ENCODE assay signal across 8 cellular contexts in the genomic region with DNA sequence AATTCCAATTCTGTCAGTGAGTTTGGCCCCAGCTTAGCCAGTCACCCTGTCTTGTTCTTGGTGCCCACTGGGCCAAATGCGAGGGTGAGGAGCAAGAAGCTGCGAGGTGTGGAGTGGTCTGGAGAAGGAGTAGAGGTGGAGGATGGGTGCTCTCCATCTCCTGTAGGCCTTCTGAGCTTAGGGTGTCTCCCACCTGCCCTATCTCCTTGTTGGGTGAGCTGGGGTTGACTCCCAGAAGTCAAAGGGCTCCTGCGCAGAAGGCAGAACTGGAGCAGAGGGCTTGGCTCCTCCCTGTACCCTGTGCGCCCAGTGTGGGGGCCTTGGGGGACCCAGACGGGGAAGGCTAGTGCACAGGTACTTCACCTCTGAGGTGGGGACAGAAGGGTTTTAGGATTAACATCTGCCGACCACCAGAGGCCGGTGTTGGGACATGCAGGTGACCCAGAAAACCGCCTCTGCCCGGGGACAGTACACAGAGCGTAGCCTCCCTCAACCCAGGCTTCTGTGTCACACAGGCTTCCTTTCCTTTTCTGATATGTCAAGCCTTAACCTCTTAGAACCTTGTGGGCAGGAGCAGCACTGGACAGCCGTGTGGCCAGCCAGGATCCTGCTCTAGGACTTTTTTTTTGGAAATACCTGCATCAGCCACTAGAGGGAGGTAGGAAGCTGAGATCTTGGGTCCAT. TPM values are rescaled to one million over a fixed set of nuclear protein-coding genes. Genes with fewer than 3 reads are reported as not detected.
DNase-seq lines count a peak whose midpoint lies in the region; ATAC-seq lines count a peak whose summit lies in the region.

No MANE protein-coding gene starts in this region.

- H3K23ac ChIP-seq in neuronal stem cell (ENCODE audit: low read depth, low read length, poor library complexity): no peak overlapping the region

- peak overlapping the region; percentile 16 for H3K9ac ChIP-seq in neuronal stem cell (ENCODE audit: low read depth, low read length, poor library complexity)

- H3K79me1 ChIP-seq in neuronal stem cell (ENCODE audit: low read depth, low read length): peaks cover 2% of the 10 kb centered on the region

- H2AK5ac ChIP-seq in neuronal stem cell (ENCODE audit: low read depth, low read length): peak overlapping the region; percentile 77

- H4K8ac ChIP-seq in neuronal stem cell (ENCODE audit: low read depth, low read length): no peak overlapping the region

- no peak overlapping the region for H4K91ac ChIP-seq in neuronal stem cell (ENCODE audit: low read depth, low read length, poor library complexity)

- no peaks in the 10 kb centered on the region for H3K36me3 ChIP-seq in neuronal stem cell (replicated peaks in 1 of 2; ENCODE audit: control insufficient read depth in 2 of 2, insufficient read depth in 2 of 2, low read length in 2 of 2)

- no peak for DNase-seq in activated CD4-positive, CD25-positive, alpha-beta regulatory T cell (lab: John Stamatoyannopoulos, UW)
- DNase-seq in NCI-H774 (lab: John Stamatoyannopoulos, UW) (peak; percentile 33), fibroblast of the conjunctiva (ENCODE audit: low read depth) (peak; percentile 29), neuronal stem cell (ENCODE audit: low spot score) (peak; percentile 69)
- DNase-seq in activated T-cell treated with anti-CD3 and anti-CD28 coated beads, Interleukin-2, amount 50 U/mL, for 1 hour: peak; percentile 48

- peak overlapping the region; percentile 44 for H3K4me2 ChIP-seq in neuronal stem cell (ENCODE audit: insufficient read depth, low read length, poor library complexity, severe bottlenecking)

- H2BK15ac ChIP-seq in neuronal stem cell (ENCODE audit: low read length): peak overlapping the region; percentile 82

- H3K27me3 ChIP-seq in neuronal stem cell (ENCODE audit: control insufficient read depth in 3 of 3, insufficient read depth in 3 of 3, low read depth in 1 of 3, low read length in 3 of 3): peaks cover 0 to 23% (median 0%) of the 10 kb centered on the region in 3 experiments

- no peak overlapping the region for H3K14ac ChIP-seq in neuronal stem cell (ENCODE audit: low read length)

- WGBS in neuronal stem cell (ENCODE audit: extremely low coverage in 2 of 2, insufficient read length in 2 of 2, insufficient replicate concordance in 1 of 2), 2 donors: no CpG with 5 or more reads among the region's 11 CpGs

- H2BK12ac ChIP-seq in neuronal stem cell (ENCODE audit: low read length): no peak overlapping the region

- peaks cover 0 to 2% of the 10 kb centered on the region in 2 donors for H3K4me1 ChIP-seq in neuronal stem cell (ENCODE audit: control insufficient read depth in 2 of 2, insufficient read depth in 1 of 2, low read depth in 1 of 2, low read length in 2 of 2)

- H2AFZ ChIP-seq in neuronal stem cell (ENCODE audit: low read length): peak overlapping the region; percentile 74

- ATAC-seq in activated CD4-positive, CD25-positive, alpha-beta regulatory T cell treated with anti-CD3 and anti-CD28 coated beads, Interleukin-2, amount 50 U/mL, for 24 hours: peak; percentile 41 to 61
- peak; percentile 49 for ATAC-seq in HG03280 (IDR thresholded peaks at IDR 0.05; ENCODE audit: unreplicated experiment)
- no peak for ATAC-seq in HG02852 (IDR thresholded peaks at IDR 0.05; ENCODE audit: unreplicated experiment)

- H3K9me3 ChIP-seq in neuronal stem cell (replicated peaks in 1 of 2; ENCODE audit: control insufficient read depth in 2 of 2, insufficient read depth in 1 of 2, low read depth in 1 of 2, low read length in 2 of 2): no peaks in the 10 kb centered on the region

- no peak overlapping the region for H3K4me3 ChIP-seq in neuronal stem cell (ENCODE audit: low read length in 2 of 2)

- no peak overlapping the region for H2BK5ac ChIP-seq in neuronal stem cell (ENCODE audit: low read length)

- H2BK120ac ChIP-seq in neuronal stem cell (ENCODE audit: low read depth, low read length): no peak overlapping the region

- H3K18ac ChIP-seq in neuronal stem cell (ENCODE audit: low read length): no peak overlapping the region

- no peak overlapping the region for H3K27ac ChIP-seq in neuronal stem cell (replicated peaks; ENCODE audit: low read length)

- peak overlapping the region; percentile 8 for H3K4ac ChIP-seq in neuronal stem cell (ENCODE audit: low read length)

RNA-seq across cellular contexts. Expression of a gene that starts 16.9 kb away (rescaled TPM):
- not detected for polyA plus RNA-seq in neuronal stem cell (2013, experiment 1 of 2)
- polyA plus RNA-seq in neuronal stem cell (2013, experiment 2 of 2): not detected

RNA-seq across cellular contexts. Expression of a gene that starts 30.3 kb away (rescaled TPM):
- 28.2 TPM for polyA plus RNA-seq in neuronal stem cell (2013, experiment 1 of 2)
- 28.4 TPM for polyA plus RNA-seq in neuronal stem cell (2013, experiment 2 of 2)

RNA-seq across cellular contexts. Expression of a gene that starts 35.9 kb away (rescaled TPM):
- polyA plus RNA-seq in neuronal stem cell (2013, experiment 1 of 2): 1.4 TPM
- 1.5 TPM for polyA plus RNA-seq in neuronal stem cell (2013, experiment 2 of 2)

Comparison
In these comparisons a context has a peak if more than half of its experiments do, and no peak if none do; other contexts are left out.
1. DNase-seq: peak in NCI-H774 (single experiment), activated T-cell treated with anti-CD3 and anti-CD28 coated beads, Interleukin-2, amount 50 U/mL, for 1 hour (single experiment), fibroblast of the conjunctiva (single experiment) and neuronal stem cell (single experiment); none in activated CD4-positive, CD25-positive, alpha-beta regulatory T cell (0 of 4).